Comparison of ENCODE assay signal across 19 cellular contexts in the genomic region with DNA sequence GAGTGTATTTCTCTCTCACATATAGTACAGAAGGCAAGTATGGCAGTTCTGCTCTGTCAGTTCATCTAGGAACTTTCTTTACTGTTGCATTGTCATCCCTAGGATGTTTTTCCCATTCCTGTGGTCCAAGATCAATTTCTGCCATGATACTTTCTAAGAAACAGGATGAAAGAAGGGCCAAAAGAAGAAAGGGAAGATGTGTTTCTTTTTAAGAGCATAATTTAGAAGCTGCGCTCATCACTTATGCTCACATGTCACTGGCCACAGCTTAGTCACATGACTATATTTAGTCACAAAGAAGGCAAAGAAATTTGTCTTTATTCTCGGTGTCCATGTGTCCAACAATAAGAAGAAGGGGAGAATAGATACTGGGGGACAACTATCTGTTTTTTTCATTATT.
"Had no signal": no experiment of that assay in that cellular context is flagged by ENCODE, and none has a peak within 500 bp of the region (broad histone marks: within the 10 kb centered on the region; RNA-seq: fewer than 3 reads in every experiment).

No MANE protein-coding gene starts in this region.

- H3K4me3 ChIP-seq: ascending aorta, left lung, stomach, testis, upper lobe of left lung had no signal

- H3K9me3 ChIP-seq: ascending aorta, left lung, stomach, testis, upper lobe of left lung had no signal

- H3K9me3 Mint-ChIP-seq: activated CD4-positive, alpha-beta memory T cell treated with anti-CD3 and anti-CD28 coated beads for 36 hours; activated naive CD4-positive, alpha-beta T cell treated with anti-CD3 and anti-CD28 coated beads, Interleukin-2, amount 10 ng/mL, durations not matched to agents 7 days and 5 days; activated T-cell treated with anti-CD3 and anti-CD28 coated beads, Interleukin-2, amount 50 U/mL, for 24 hours; effector memory CD8-positive, alpha-beta T cell; natural killer cell treated with Interleukin-12 subunit alpha and Interleukin-12 subunit beta and Interleukin-15 and Interleukin-18, amount 100 ng/mL, for 72 hours had no signal

- H3K36me3 Mint-ChIP-seq: activated CD4-positive, alpha-beta memory T cell treated with anti-CD3 and anti-CD28 coated beads for 36 hours; activated CD8-positive, alpha-beta memory T cell treated with anti-CD3 and anti-CD28 coated beads, Interleukin-2, amount 10 ng/mL, durations not matched to agents 7 days and 5 days; activated naive CD4-positive, alpha-beta T cell treated with anti-CD3 and anti-CD28 coated beads, Interleukin-2, amount 10 ng/mL, durations not matched to agents 7 days and 5 days; natural killer cell treated with Interleukin-12 subunit alpha and Interleukin-12 subunit beta and Interleukin-15 and Interleukin-18, amount 100 ng/mL, for 72 hours had no signal

- DNase-seq: activated CD4-positive, alpha-beta memory T cell treated with anti-CD3 and anti-CD28 coated beads for 36 hours; activated CD8-positive, alpha-beta memory T cell treated with anti-CD3 and anti-CD28 coated beads, Interleukin-2, amount 10 ng/mL, durations not matched to agents 7 days and 5 days; activated naive CD4-positive, alpha-beta T cell treated with anti-CD3 and anti-CD28 coated beads, Interleukin-2, amount 10 ng/mL, durations not matched to agents 7 days and 5 days; activated T-cell treated with anti-CD3 and anti-CD28 coated beads, Interleukin-2, amount 50 U/mL, for 24 hours; dermis blood vessel endothelial cell; effector memory CD8-positive, alpha-beta T cell; hypothalamus; kidney; left lung; occipital lobe; stimulated activated CD4-positive, alpha-beta T cell treated with anti-CD3 and anti-CD28 coated beads, Interleukin-12 subunit alpha, Interleukin-12 subunit beta, amount 100 ng/mL, for 4 hours; stimulated activated CD4-positive, alpha-beta T cell treated with anti-CD3 and anti-CD28 coated beads, Interleukin-2, amount 100 ng/mL, for 24 hours; stomach; testis; upper lobe of left lung had no signal

- H3K4me1 Mint-ChIP-seq: activated CD8-positive, alpha-beta memory T cell treated with anti-CD3 and anti-CD28 coated beads, Interleukin-2, amount 10 ng/mL, durations not matched to agents 7 days and 5 days; activated naive CD4-positive, alpha-beta T cell treated with anti-CD3 and anti-CD28 coated beads, Interleukin-2, amount 10 ng/mL, durations not matched to agents 7 days and 5 days had no signal

- H3K27me3 ChIP-seq: ascending aorta, left lung, stomach, testis, upper lobe of left lung had no signal

- ATAC-seq: activated CD8-positive, alpha-beta memory T cell treated with anti-CD3 and anti-CD28 coated beads, Interleukin-2, amount 10 ng/mL, durations not matched to agents 7 days and 5 days; effector memory CD8-positive, alpha-beta T cell; left lung; natural killer cell treated with Interleukin-12 subunit alpha and Interleukin-12 subunit beta and Interleukin-15 and Interleukin-18, amount 100 ng/mL, for 72 hours; sciatic nerve had no signal

- H3K27ac Mint-ChIP-seq: activated CD4-positive, alpha-beta memory T cell treated with anti-CD3 and anti-CD28 coated beads for 36 hours; activated CD8-positive, alpha-beta memory T cell treated with anti-CD3 and anti-CD28 coated beads, Interleukin-2, amount 10 ng/mL, durations not matched to agents 7 days and 5 days; activated naive CD4-positive, alpha-beta T cell treated with anti-CD3 and anti-CD28 coated beads, Interleukin-2, amount 10 ng/mL, durations not matched to agents 7 days and 5 days; activated T-cell treated with anti-CD3 and anti-CD28 coated beads, Interleukin-2, amount 50 U/mL, for 24 hours; effector memory CD8-positive, alpha-beta T cell; natural killer cell treated with Interleukin-12 subunit alpha and Interleukin-12 subunit beta and Interleukin-15 and Interleukin-18, amount 100 ng/mL, for 72 hours had no signal

- H3K4me1 ChIP-seq: ascending aorta, left lung, stomach, testis, upper lobe of left lung had no signal

- H3K4me3 Mint-ChIP-seq: activated CD4-positive, alpha-beta memory T cell treated with anti-CD3 and anti-CD28 coated beads for 36 hours; activated CD8-positive, alpha-beta memory T cell treated with anti-CD3 and anti-CD28 coated beads, Interleukin-2, amount 10 ng/mL, durations not matched to agents 7 days and 5 days; activated naive CD4-positive, alpha-beta T cell treated with anti-CD3 and anti-CD28 coated beads, Interleukin-2, amount 10 ng/mL, durations not matched to agents 7 days and 5 days; activated T-cell treated with anti-CD3 and anti-CD28 coated beads, Interleukin-2, amount 50 U/mL, for 24 hours; effector memory CD8-positive, alpha-beta T cell; natural killer cell treated with Interleukin-12 subunit alpha and Interleukin-12 subunit beta and Interleukin-15 and Interleukin-18, amount 100 ng/mL, for 72 hours had no signal

- FAIRE-seq: kidney had no signal

- H3K36me3 ChIP-seq: ascending aorta, left lung, stomach, upper lobe of left lung had no signal

- H3K27ac ChIP-seq: ascending aorta, epithelial cell of prostate, left lung, stomach, testis, upper lobe of left lung had no signal
